ENCODE assay signal across 8 cellular contexts in the genomic region with DNA sequence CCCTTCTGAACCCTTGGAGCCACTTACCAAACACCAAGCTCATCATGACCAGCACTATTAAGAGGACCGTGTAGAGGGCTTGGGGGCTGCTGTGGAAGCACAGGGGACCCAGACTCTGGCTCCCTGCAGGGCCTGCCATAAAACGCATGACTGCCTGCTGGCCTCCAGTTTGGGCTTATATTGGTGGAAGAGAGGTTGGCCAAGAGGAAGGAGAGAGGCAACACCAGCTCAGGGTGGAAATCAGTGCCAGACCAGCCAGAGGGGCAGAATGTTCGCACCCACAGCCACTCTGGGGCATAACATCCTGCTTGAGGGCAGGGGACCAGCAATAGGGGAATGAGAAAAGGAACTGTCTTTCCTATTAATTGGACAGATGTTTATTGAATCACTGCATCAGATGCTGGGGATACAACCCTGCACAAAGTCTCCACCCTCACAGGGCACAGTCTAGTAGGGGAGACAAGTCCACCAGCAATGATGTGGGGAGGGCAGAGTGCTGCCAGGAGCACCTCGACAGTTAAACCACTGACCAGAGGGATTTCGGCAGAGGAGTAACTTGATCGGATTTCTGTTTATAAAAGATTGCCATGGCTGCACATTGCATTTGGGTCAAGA. TPM values are rescaled to one million over a fixed set of nuclear protein-coding genes. Genes with fewer than 3 reads are reported as not detected.
DNase-seq lines count a peak whose midpoint lies in the region; ATAC-seq and TF ChIP-seq lines count a peak whose summit lies in the region.

No MANE protein-coding gene starts in this region.

- H3K9me2 ChIP-seq in DOHH2 (replicated peaks; ENCODE audit: control insufficient read depth, low read length) = no peaks in the 10 kb centered on the region

- intact Hi-C loops in psoas muscle (cut with DNase I) = loop anchor here (2.0 to 10.0 kb wide), 6 partner anchors 87 to 272 kb away; a partner anchor contains a TSS

- DNase-seq in RWPE2 (ENCODE audit: low spot score) = no peak
- DNase-seq in psoas muscle = no peak
- DNase-seq in stimulated activated CD4-positive, alpha-beta T cell treated with anti-CD3 and anti-CD28 coated beads, Interleukin-4, amount 100 ng/mL, for 4 hours = no peak
- no peak for DNase-seq in occipital lobe (lab: John Stamatoyannopoulos, UW)
- no peak for DNase-seq in DMS153 treated with DMSO at 0.1 percent for 48 hours (lab: John Stamatoyannopoulos, UW; ENCODE audit: unreplicated experiment)
- no peak for DNase-seq in activated gamma-delta T cell (lab: John Stamatoyannopoulos, UW)

- H3K79me2 ChIP-seq in DOHH2 (ENCODE audit: control insufficient read depth, low read length) = no peaks in the 10 kb centered on the region

- H4K20me1 ChIP-seq in DOHH2 (ENCODE audit: control insufficient read depth, insufficient read depth, low read depth, low read length) = no peaks in the 10 kb centered on the region

- peaks cover 26% of the 10 kb centered on the region for H3K27me3 ChIP-seq in DOHH2 (ENCODE audit: control insufficient read depth, low read length)
- H3K27me3 ChIP-seq in RWPE2 (ENCODE audit: insufficient read depth, poor library complexity, severe bottlenecking) = no peaks in the 10 kb centered on the region
- no peaks in the 10 kb centered on the region for H3K27me3 ChIP-seq in esophagus (ENCODE audit: control insufficient read depth in 1 of 2, insufficient read depth in 2 of 2, low read length in 2 of 2)
- no peaks in the 10 kb centered on the region for H3K27me3 ChIP-seq in psoas muscle (ENCODE audit: insufficient read depth in 3 of 3, low read length in 2 of 3)

- H3K4me3 ChIP-seq in DOHH2 (ENCODE audit: low read length) (peak overlapping the region; percentile 62), RWPE2 (ENCODE audit: severe bottlenecking) (no peak overlapping the region), esophagus (ENCODE audit: low read depth in 1 of 2, low read length in 2 of 2) (peak overlapping the region in 1 of 2 donors; percentile 51), psoas muscle (peak overlapping the region; percentile 70)

- H3K4me1 ChIP-seq in DOHH2 (ENCODE audit: control insufficient read depth, low read length) (peaks cover 16% of the 10 kb centered on the region), RWPE2 (ENCODE audit: insufficient read depth, poor library complexity, severe bottlenecking) (no peaks in the 10 kb centered on the region), esophagus (ENCODE audit: control insufficient read depth in 2 of 2, insufficient read depth in 2 of 2, low read length in 1 of 2) (peaks cover 0 to 5% of the 10 kb centered on the region in 2 donors), psoas muscle (peaks cover 8% of the 10 kb centered on the region)

- 31% methylated on average over 6 of the region's 6 CpGs for WGBS in esophagus, 2 donors
- WGBS in psoas muscle, 3 donors = 26 to 35% (median 29%) methylated on average over 6 of the region's 6 CpGs

- H3K36me3 ChIP-seq in DOHH2 (ENCODE audit: control insufficient read depth, low read length) = no peaks in the 10 kb centered on the region
- no peaks in the 10 kb centered on the region for H3K36me3 ChIP-seq in RWPE2 (ENCODE audit: low read depth)
- H3K36me3 ChIP-seq in esophagus (ENCODE audit: control insufficient read depth in 2 of 2, insufficient read depth in 2 of 2, low read length in 1 of 2) = peaks cover 2 to 3% of the 10 kb centered on the region in 2 donors
- peaks cover 0 to 16% of the 10 kb centered on the region in 2 donors for H3K36me3 ChIP-seq in psoas muscle (ENCODE audit: insufficient read depth in 1 of 2, low read depth in 1 of 2)

- H3K27ac ChIP-seq in DOHH2 (ENCODE audit: low read depth, low read length) (no peak overlapping the region), RWPE2 (ENCODE audit: poor library complexity, severe bottlenecking) (peak overlapping the region; percentile 52), esophagus (ENCODE audit: low read depth in 2 of 2, low read length in 1 of 2) (peak overlapping the region; percentile 22 to 63), psoas muscle (no peak overlapping the region)

- TF ChIP-seq CTCF in DOHH2 (IDR thresholded peaks at IDR 0.05; ENCODE audit: low read depth, low read length, poor library complexity, severe bottlenecking) (no peak), RWPE2 (IDR thresholded peaks at IDR 0.05; ENCODE audit: poor library complexity, severe bottlenecking) (no peak), psoas muscle (IDR thresholded peaks at IDR 0.05) (no peak)

- H3K9me3 ChIP-seq in DOHH2 (ENCODE audit: control insufficient read depth, insufficient read depth, low read length) (no peaks in the 10 kb centered on the region), RWPE2 (ENCODE audit: severe bottlenecking) (no peaks in the 10 kb centered on the region), esophagus (ENCODE audit: control insufficient read depth in 2 of 2, insufficient read depth in 1 of 2, low read depth in 1 of 2, low read length in 1 of 2) (no peaks in the 10 kb centered on the region), psoas muscle (no peaks in the 10 kb centered on the region)

- no peak for ATAC-seq in RWPE2 (ENCODE audit: low read depth)
- no peak for ATAC-seq in psoas muscle

- peaks cover 6% of the 10 kb centered on the region for H3F3A ChIP-seq in DOHH2 (ENCODE audit: control insufficient read depth, insufficient read depth)

- H3K4me2 ChIP-seq in DOHH2 (ENCODE audit: low read length) = peak overlapping the region; percentile 77

RNA-seq across cellular contexts. Expression of a gene that starts 0.5 kb away (rescaled TPM):
- 1 to 10 TPM in 1 of 2 donors, under 1 TPM in 1; 0.76 to 1.1 TPM for polyA plus RNA-seq in esophagus
- 1 to 10 TPM in 3 of 4 donors, under 1 TPM in 1; 0.75 to 3.2 (median 2.3) TPM for total RNA-seq in psoas muscle
- polyA plus RNA-seq in psoas muscle = 1 to 10 TPM; 1.4 to 2.3 (median 1.9) TPM
- 3.1 TPM for total RNA-seq in occipital lobe

RNA-seq across cellular contexts. Expression of a gene that starts 10.6 kb away (rescaled TPM):
- 1 to 10 TPM; 5.3 to 7.4 TPM for polyA plus RNA-seq in esophagus
- 1 to 10 TPM; 1.7 to 8.4 (median 3.0) TPM for total RNA-seq in psoas muscle
- 1 to 10 TPM; 2.5 to 2.9 (median 2.9) TPM for polyA plus RNA-seq in psoas muscle
- 3.4 TPM for total RNA-seq in occipital lobe

RNA-seq across cellular contexts. Expression of a gene that starts 14.5 kb away (rescaled TPM):
- 100 to 1,000 TPM; 140 to 187 TPM for polyA plus RNA-seq in esophagus
- total RNA-seq in psoas muscle = 100 to 1,000 TPM; 102 to 129 (median 103) TPM
- polyA plus RNA-seq in psoas muscle = 100 to 1,000 TPM; 151 to 208 (median 160) TPM
- 69.9 TPM for total RNA-seq in occipital lobe

RNA-seq across cellular contexts. Expression of a gene that starts 15.5 kb away (rescaled TPM):
- polyA plus RNA-seq in esophagus (10 to 100 TPM; 10.2 to 10.4 TPM), psoas muscle (10 to 100 TPM; 23.5 to 49.7 (median 24.2) TPM)
- total RNA-seq in psoas muscle (10 to 100 TPM; 13.6 to 22.6 (median 15.3) TPM), occipital lobe (9.8 TPM)

RNA-seq across cellular contexts. Expression of a gene that starts 19.8 kb away (rescaled TPM):
- 10 to 100 TPM; 20.6 to 21.1 TPM for polyA plus RNA-seq in esophagus
- total RNA-seq in psoas muscle = 10 to 100 TPM; 13.5 to 21.2 (median 16.1) TPM
- polyA plus RNA-seq in psoas muscle = 10 to 100 TPM; 19.4 to 36.0 (median 22.9) TPM
- 16.2 TPM for total RNA-seq in occipital lobe

Comparison
In these comparisons a context has a peak if more than half of its experiments do, and no peak if none do; other contexts are left out.
1. H3K27ac ChIP-seq: peak in RWPE2 (single experiment) and esophagus (2 of 2); none in DOHH2 (single experiment) and psoas muscle (single experiment).